In genomic region chr5:143134900-143135299, GRCh38 we compare ENCODE assay signal across 1 cellular context.
TF ChIP-seq lines count a peak whose summit lies in the region.

No MANE protein-coding gene starts in this region.

TF ChIP-seq in HepG2, 621 proteins besides CTCF, POLR2A, EP300 and RAD21 (continued from another document):
- TF ChIP-seq, protein P1, sequence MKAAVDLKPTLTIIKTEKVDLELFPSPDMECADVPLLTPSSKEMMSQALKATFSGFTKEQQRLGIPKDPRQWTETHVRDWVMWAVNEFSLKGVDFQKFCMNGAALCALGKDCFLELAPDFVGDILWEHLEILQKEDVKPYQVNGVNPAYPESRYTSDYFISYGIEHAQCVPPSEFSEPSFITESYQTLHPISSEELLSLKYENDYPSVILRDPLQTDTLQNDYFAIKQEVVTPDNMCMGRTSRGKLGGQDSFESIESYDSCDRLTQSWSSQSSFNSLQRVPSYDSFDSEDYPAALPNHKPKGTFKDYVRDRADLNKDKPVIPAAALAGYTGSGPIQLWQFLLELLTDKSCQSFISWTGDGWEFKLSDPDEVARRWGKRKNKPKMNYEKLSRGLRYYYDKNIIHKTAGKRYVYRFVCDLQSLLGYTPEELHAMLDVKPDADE (CRISPR knock-in tag; IDR thresholded peaks at IDR 0.05), result no peak
- TF ChIP-seq ZKSCAN5 (CRISPR knock-in tag; IDR thresholded peaks at IDR 0.05) (no peak), SRSF4 (IDR thresholded peaks at IDR 0.05; ENCODE audit: low read depth, low read length, poor library complexity, severe bottlenecking) (no peak), ZBTB7B (CRISPR knock-in tag; IDR thresholded peaks at IDR 0.05) (no peak), ZNF879 (CRISPR knock-in tag; IDR thresholded peaks at IDR 0.05) (no peak), ZSCAN21 (CRISPR knock-in tag; IDR thresholded peaks at IDR 0.05; ENCODE audit: borderline replicate concordance) (no peak), ZNF546 (CRISPR knock-in tag; conservative IDR thresholded peaks at IDR 0.05) (no peak), LRRFIP1 (CRISPR knock-in tag; conservative IDR thresholded peaks at IDR 0.05) (no peak), ZNF652 (CRISPR knock-in tag; IDR thresholded peaks at IDR 0.05; ENCODE audit: borderline replicate concordance, low read depth) (no peak)
- TF ChIP-seq, protein P2, sequence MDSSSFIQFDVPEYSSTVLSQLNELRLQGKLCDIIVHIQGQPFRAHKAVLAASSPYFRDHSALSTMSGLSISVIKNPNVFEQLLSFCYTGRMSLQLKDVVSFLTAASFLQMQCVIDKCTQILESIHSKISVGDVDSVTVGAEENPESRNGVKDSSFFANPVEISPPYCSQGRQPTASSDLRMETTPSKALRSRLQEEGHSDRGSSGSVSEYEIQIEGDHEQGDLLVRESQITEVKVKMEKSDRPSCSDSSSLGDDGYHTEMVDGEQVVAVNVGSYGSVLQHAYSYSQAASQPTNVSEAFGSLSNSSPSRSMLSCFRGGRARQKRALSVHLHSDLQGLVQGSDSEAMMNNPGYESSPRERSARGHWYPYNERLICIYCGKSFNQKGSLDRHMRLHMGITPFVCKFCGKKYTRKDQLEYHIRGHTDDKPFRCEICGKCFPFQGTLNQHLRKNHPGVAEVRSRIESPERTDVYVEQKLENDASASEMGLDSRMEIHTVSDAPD (CRISPR knock-in tag; IDR thresholded peaks at IDR 0.05), result no peak
